In genomic region chr4:150461957-150462356, GRCh38 we compare ENCODE assay signal across 9 cellular contexts.
"Had no signal": no experiment of that assay in that cellular context is flagged by ENCODE, and none has a peak within 500 bp of the region (broad histone marks: within the 10 kb centered on the region; RNA-seq: fewer than 3 reads in every experiment).

No MANE protein-coding gene starts in this region.

- DNase-seq: GM23248, GOT3, H7, H9, HCEC 1CT, HFFc6 had no signal

- H3K4me2 ChIP-seq: GM23338 had no signal

- H3K9me3 ChIP-seq: HAP-1 had no signal

- H3K36me3 ChIP-seq: HAP-1 had no signal

- ATAC-seq: GM23338, HCT116 had no signal

- H2AFZ ChIP-seq: GM23248, GM23338 had no signal

- H3K27ac ChIP-seq: GM23248 had no signal

- H3K9ac ChIP-seq: GM23248 had no signal

- H3K4me3 ChIP-seq: GM23248, GM23338, HAP-1 had no signal

- H3K4me1 ChIP-seq: HAP-1 had no signal
